19 cellular contexts compared by ENCODE assay signal in genomic region chr2:15158117-15158516, GRCh38.
A peak's percentile ranks its signal among the peaks of the same experiment; 100 is the strongest.
DNase-seq lines count a peak whose midpoint lies in the region; ATAC-seq and TF ChIP-seq lines count a peak whose summit lies in the region.
"Had no signal": no experiment of that assay in that cellular context is flagged by ENCODE, and none has a peak within 500 bp of the region (broad histone marks: within the 10 kb centered on the region; RNA-seq: fewer than 3 reads in every experiment).

No MANE protein-coding gene starts in this region.

- peak overlapping the region; percentile 53 for H3K18ac ChIP-seq in neuronal stem cell (ENCODE audit: low read length)

- DNase-seq in NCI-H187 (lab: John Stamatoyannopoulos, UW) (peak; percentile 18 to 42), NCI-H187 treated with DMSO at 0.1 percent for 48 hours (lab: John Stamatoyannopoulos, UW) (no peak), NCI-H2107 treated with DMSO at 0.1 percent for 48 hours (lab: John Stamatoyannopoulos, UW; ENCODE audit: unreplicated experiment) (peak; percentile 7), WTC11 (ENCODE audit: low spot score) (peak; percentile 56), neuronal stem cell (ENCODE audit: low spot score) (peak; percentile 76), UCSD-AML1 (lab: John Stamatoyannopoulos, UW; ENCODE audit: unreplicated experiment) (no peak), globus pallidus (ENCODE audit: low spot score) (no peak)
- DNase-seq in activated naive CD4-positive, alpha-beta T cell treated with Interleukin-2 at 50 U/mL for 16 hours: no peak
- DNase-seq: activated CD4-positive, alpha-beta T cell treated with anti-CD3 and anti-CD28 coated beads, Interleukin-2, amount 50 U/mL, for 4 hours; activated naive CD8-positive, alpha-beta T cell treated with anti-CD3 and anti-CD28 coated beads, Interleukin-2, amount 10 ng/mL, durations not matched to agents 7 days and 5 days; activated T-cell treated with anti-CD3 and anti-CD28 coated beads, Interleukin-2, amount 50 U/mL, for 72 hours; CD4-positive, alpha-beta memory T cell; GDM1; hippocampal formation; NCI-H226; pancreas; transverse colon had no signal

- peaks cover 22 to 44% of the 10 kb centered on the region in 2 donors for H3K4me1 ChIP-seq in neuronal stem cell (ENCODE audit: control insufficient read depth in 2 of 2, insufficient read depth in 1 of 2, low read depth in 1 of 2, low read length in 2 of 2)
- H3K4me1 ChIP-seq: pancreas, transverse colon had no signal

- peak overlapping the region; percentile 3 for H2AFZ ChIP-seq in neuronal stem cell (ENCODE audit: low read length)

- H3K9me3 ChIP-seq in neuronal stem cell (replicated peaks in 1 of 2; ENCODE audit: control insufficient read depth in 2 of 2, insufficient read depth in 1 of 2, low read depth in 1 of 2, low read length in 2 of 2): peaks cover 0 to 5% of the 10 kb centered on the region in 2 donors
- H3K9me3 ChIP-seq: pancreas, transverse colon had no signal

- H2BK12ac ChIP-seq in neuronal stem cell (ENCODE audit: low read length): peak overlapping the region; percentile 23

- H3K4me3 ChIP-seq in neuronal stem cell (ENCODE audit: low read length in 2 of 2): no peak overlapping the region
- H3K4me3 ChIP-seq: pancreas, transverse colon had no signal

- H2BK5ac ChIP-seq in neuronal stem cell (ENCODE audit: low read length): peak overlapping the region; percentile 67

- peak; percentile 23 for ATAC-seq in WTC11
- ATAC-seq: activated T-cell treated with anti-CD3 and anti-CD28 coated beads, Interleukin-2, amount 50 U/mL, for 72 hours; pancreas; SK-N-SH treated with all-trans-retinoic acid at 6 μM for 48 hours had no signal

- POLR2A ChIA-PET in WTC11 (lab: Charles Lee): no interaction called here

- H2AK5ac ChIP-seq in neuronal stem cell (ENCODE audit: low read depth, low read length): no peak overlapping the region

- no peaks in the 10 kb centered on the region for H3K27me3 Mint-ChIP-seq in WTC11 (ENCODE audit: low read depth)
- H3K27me3 Mint-ChIP-seq: CD4-positive, alpha-beta memory T cell had no signal

- no peak overlapping the region for H3K4ac ChIP-seq in neuronal stem cell (ENCODE audit: low read length)

- no peak overlapping the region for H3K4me2 ChIP-seq in neuronal stem cell (ENCODE audit: insufficient read depth, low read length, poor library complexity, severe bottlenecking)

- H3K27me3 ChIP-seq in neuronal stem cell (ENCODE audit: control insufficient read depth in 3 of 3, insufficient read depth in 3 of 3, low read depth in 1 of 3, low read length in 3 of 3): no peaks in the 10 kb centered on the region
- H3K27me3 ChIP-seq: pancreas, transverse colon had no signal

- peak overlapping the region; percentile 81 for H3K27ac ChIP-seq in neuronal stem cell (replicated peaks; ENCODE audit: low read length)
- H3K27ac ChIP-seq: HL-60, pancreas, transverse colon had no signal

- CTCF ChIA-PET in WTC11 (lab: Charles Lee): interaction anchor here (0.6 to 0.9 kb wide), 2 partner anchors 99 to 255 kb away, joined by 4 read pairs; no protein-coding TSS in a partner anchor

- H4K8ac ChIP-seq in neuronal stem cell (ENCODE audit: low read depth, low read length): no peak overlapping the region

- H3K4me3 Mint-ChIP-seq in WTC11: no peak overlapping the region
- H3K4me3 Mint-ChIP-seq: activated naive CD8-positive, alpha-beta T cell treated with anti-CD3 and anti-CD28 coated beads, Interleukin-2, amount 10 ng/mL, durations not matched to agents 7 days and 5 days; activated T-cell treated with anti-CD3 and anti-CD28 coated beads, Interleukin-2, amount 50 U/mL, for 72 hours; CD4-positive, alpha-beta memory T cell had no signal

- no peak overlapping the region for H3K23ac ChIP-seq in neuronal stem cell (ENCODE audit: low read depth, low read length, poor library complexity)

- no peak for TF ChIP-seq CTCF in WTC11 (IDR thresholded peaks at IDR 0.05)

- no CpG with 5 or more reads among the region's 4 CpGs for WGBS in neuronal stem cell (ENCODE audit: extremely low coverage in 2 of 2, insufficient read length in 2 of 2, insufficient replicate concordance in 1 of 2), 2 donors

- H3K27ac Mint-ChIP-seq in WTC11: no peak overlapping the region
- H3K27ac Mint-ChIP-seq: activated naive CD8-positive, alpha-beta T cell treated with anti-CD3 and anti-CD28 coated beads, Interleukin-2, amount 10 ng/mL, durations not matched to agents 7 days and 5 days; activated T-cell treated with anti-CD3 and anti-CD28 coated beads, Interleukin-2, amount 50 U/mL, for 72 hours; CD4-positive, alpha-beta memory T cell had no signal

- no peaks in the 10 kb centered on the region for H3K36me3 Mint-ChIP-seq in WTC11
- H3K36me3 Mint-ChIP-seq: CD4-positive, alpha-beta memory T cell had no signal

- H3K4me1 Mint-ChIP-seq in WTC11: peaks cover 44% of the 10 kb centered on the region

- no peak overlapping the region for H4K91ac ChIP-seq in neuronal stem cell (ENCODE audit: low read depth, low read length, poor library complexity)

- peak overlapping the region; percentile 66 for H2BK120ac ChIP-seq in neuronal stem cell (ENCODE audit: low read depth, low read length)

- peaks cover 3% of the 10 kb centered on the region; the same call in 1 of the 2 replicates for H3K9me3 Mint-ChIP-seq in WTC11
- H3K9me3 Mint-ChIP-seq: activated naive CD8-positive, alpha-beta T cell treated with anti-CD3 and anti-CD28 coated beads, Interleukin-2, amount 10 ng/mL, durations not matched to agents 7 days and 5 days; activated T-cell treated with anti-CD3 and anti-CD28 coated beads, Interleukin-2, amount 50 U/mL, for 72 hours; CD4-positive, alpha-beta memory T cell had no signal

- no peak overlapping the region for H2BK15ac ChIP-seq in neuronal stem cell (ENCODE audit: low read length)

- H3K14ac ChIP-seq in neuronal stem cell (ENCODE audit: low read length): no peak overlapping the region

- no peaks in the 10 kb centered on the region for H3K79me1 ChIP-seq in neuronal stem cell (ENCODE audit: low read depth, low read length)

- no peak overlapping the region for H3K9ac ChIP-seq in neuronal stem cell (ENCODE audit: low read depth, low read length, poor library complexity)

- no peaks in the 10 kb centered on the region for H3K36me3 ChIP-seq in neuronal stem cell (replicated peaks in 1 of 2; ENCODE audit: control insufficient read depth in 2 of 2, insufficient read depth in 2 of 2, low read length in 2 of 2)
- H3K36me3 ChIP-seq: pancreas, transverse colon had no signal

TF ChIP-seq in WTC11, 78 proteins besides CTCF, POLR2A, EP300 and RAD21 (continues in another document):
- TF ChIP-seq ZBTB43 (CRISPR knock-in tag; IDR thresholded peaks at IDR 0.05) (no peak), ZNF317 (CRISPR knock-in tag; IDR thresholded peaks at IDR 0.05; ENCODE audit: borderline replicate concordance, low read depth) (no peak), MYBL2 (CRISPR knock-in tag; IDR thresholded peaks at IDR 0.05) (no peak), ZNF281 (CRISPR knock-in tag; IDR thresholded peaks at IDR 0.05) (no peak), FOXK1 (CRISPR knock-in tag; IDR thresholded peaks at IDR 0.05) (no peak), EMX1 (CRISPR knock-in tag; IDR thresholded peaks at IDR 0.05) (no peak), TCF7 (CRISPR knock-in tag; IDR thresholded peaks at IDR 0.05; ENCODE audit: low read depth) (no peak), STAT6 (CRISPR knock-in tag; conservative IDR thresholded peaks at IDR 0.05; ENCODE audit: low read depth) (no peak)

Comparison
In these comparisons a context has a peak if more than half of its experiments do, and no peak if none do; other contexts are left out.
1. DNase-seq: peak in NCI-H187 (2 of 2), NCI-H2107 treated with DMSO at 0.1 percent for 48 hours (single experiment), WTC11 (single experiment) and neuronal stem cell (single experiment); none in NCI-H187 treated with DMSO at 0.1 percent for 48 hours (single experiment), UCSD-AML1 (single experiment), globus pallidus (single experiment) and activated naive CD4-positive, alpha-beta T cell treated with Interleukin-2 at 50 U/mL for 16 hours (single experiment).